ENCODE assay signal across 23 cellular contexts in genomic region chr14:100857923-100858837, GRCh38. TPM values are rescaled to one million over a fixed set of nuclear protein-coding genes. Genes with fewer than 3 reads are reported as not detected.
A peak's percentile ranks its signal among the peaks of the same experiment; 100 is the strongest.
DNase-seq lines count a peak whose midpoint lies in the region; ATAC-seq and TF ChIP-seq lines count a peak whose summit lies in the region.
"Had no signal": no experiment of that assay in that cellular context is flagged by ENCODE, and none has a peak within 500 bp of the region (broad histone marks: within the 10 kb centered on the region; RNA-seq: fewer than 3 reads in every experiment).

No MANE protein-coding gene starts in this region.

- H3K27me3 Mint-ChIP-seq in chondrocyte (ENCODE audit: low read depth) = peaks cover 16% of the 10 kb centered on the region
- H3K27me3 Mint-ChIP-seq in activated T-helper 1 cell treated with anti-CD3 and anti-CD28 coated beads, Interleukin-12 subunit alpha, Interleukin-12 subunit beta, Interleukin-2, Interleukin-4 antibody, amounts not matched to agents 30 ng/mL and 10 ng/mL and 1 ng/mL, durations not matched to agents 14 hours and 24 hours and 36 hours (ENCODE audit: insufficient read depth) = no peaks in the 10 kb centered on the region
- H3K27me3 Mint-ChIP-seq: B cell had no signal

- H3K27me3 ChIP-seq in A673 (replicated peaks; ENCODE audit: insufficient read depth, low read depth, low read length, poor library complexity) (no peaks in the 10 kb centered on the region), osteoblast (ENCODE audit: insufficient read depth, low read length) (no peaks in the 10 kb centered on the region)

- H3K4me1 ChIP-seq in A673 (ENCODE audit: insufficient read depth, low read length, poor library complexity, severe bottlenecking) = peaks cover 33% of the 10 kb centered on the region
- peaks cover 7% of the 10 kb centered on the region for H3K4me1 ChIP-seq in osteoblast (ENCODE audit: insufficient read depth, low read length)

- DNase-seq in SHP77 treated with DMSO at 0.1 percent for 48 hours (lab: John Stamatoyannopoulos, UW) (peak; percentile 31), SHP77 (lab: John Stamatoyannopoulos, UW) (no peak), A673 (ENCODE audit: low spot score) (no peak), chondrocyte (ENCODE audit: low spot score) (peak; percentile 63), osteoblast (ENCODE audit: insufficient read length, low spot score, missing footprints) (peak; percentile 68), DMS153 treated with DMSO at 0.1 percent for 48 hours (lab: John Stamatoyannopoulos, UW; ENCODE audit: unreplicated experiment) (no peak)
- no peak for DNase-seq in activated T-helper 1 cell treated with anti-CD3 and anti-CD28 coated beads, Interleukin-12 subunit alpha, Interleukin-12 subunit beta, Interleukin-2, Interleukin-4 antibody, amounts not matched to agents 30 ng/mL and 10 ng/mL and 1 ng/mL, durations not matched to agents 14 hours and 24 hours and 36 hours (ENCODE audit: low spot score)
- DNase-seq: CD4-positive, CD25-positive, alpha-beta regulatory T cell; DMS79 treated with DMSO at 0.1 percent for 48 hours; GM23248; HCEC 1CT; IMR-90; NCI-H1092 treated with DMSO at 0.1 percent for 48 hours; NCI-H2029 treated with DMSO at 0.1 percent for 48 hours; NCI-H2171 treated with DMSO at 0.1 percent for 48 hours; NCI-H524 treated with DMSO at 0.1 percent for 48 hours; OCI-M1 had no signal

- no peak for ATAC-seq in HG03108 (IDR thresholded peaks at IDR 0.05; ENCODE audit: unreplicated experiment)

- no peak overlapping the region for H3K4me2 ChIP-seq in osteoblast (ENCODE audit: insufficient read depth, low read length)
- H3K4me2 ChIP-seq: KMS-11 had no signal

- H3K27ac Mint-ChIP-seq in chondrocyte (ENCODE audit: unreplicated experiment) = no peak overlapping the region
- no peak overlapping the region for H3K27ac Mint-ChIP-seq in activated T-helper 1 cell treated with anti-CD3 and anti-CD28 coated beads, Interleukin-12 subunit alpha, Interleukin-12 subunit beta, Interleukin-2, Interleukin-4 antibody, amounts not matched to agents 30 ng/mL and 10 ng/mL and 1 ng/mL, durations not matched to agents 14 hours and 24 hours and 36 hours
- H3K27ac Mint-ChIP-seq: B cell; CD4-positive, CD25-positive, alpha-beta regulatory T cell had no signal

- no peaks in the 10 kb centered on the region for H3K4me1 Mint-ChIP-seq in chondrocyte (ENCODE audit: low read depth)
- H3K4me1 Mint-ChIP-seq in activated T-helper 1 cell treated with anti-CD3 and anti-CD28 coated beads, Interleukin-12 subunit alpha, Interleukin-12 subunit beta, Interleukin-2, Interleukin-4 antibody, amounts not matched to agents 30 ng/mL and 10 ng/mL and 1 ng/mL, durations not matched to agents 14 hours and 24 hours and 36 hours (ENCODE audit: low read depth) = no peaks in the 10 kb centered on the region
- H3K4me1 Mint-ChIP-seq: B cell; CD4-positive, CD25-positive, alpha-beta regulatory T cell had no signal

- H4K20me1 ChIP-seq in osteoblast (ENCODE audit: insufficient read depth, low read length) = peaks cover 72% of the 10 kb centered on the region

- no peak overlapping the region for H3K4me3 Mint-ChIP-seq in chondrocyte (ENCODE audit: unreplicated experiment)
- H3K4me3 Mint-ChIP-seq in activated T-helper 1 cell treated with anti-CD3 and anti-CD28 coated beads, Interleukin-12 subunit alpha, Interleukin-12 subunit beta, Interleukin-2, Interleukin-4 antibody, amounts not matched to agents 30 ng/mL and 10 ng/mL and 1 ng/mL, durations not matched to agents 14 hours and 24 hours and 36 hours = no peak overlapping the region
- H3K4me3 Mint-ChIP-seq: B cell; CD4-positive, CD25-positive, alpha-beta regulatory T cell had no signal

- no peaks in the 10 kb centered on the region for H3K36me3 Mint-ChIP-seq in chondrocyte (ENCODE audit: low read depth)
- H3K36me3 Mint-ChIP-seq in activated T-helper 1 cell treated with anti-CD3 and anti-CD28 coated beads, Interleukin-12 subunit alpha, Interleukin-12 subunit beta, Interleukin-2, Interleukin-4 antibody, amounts not matched to agents 30 ng/mL and 10 ng/mL and 1 ng/mL, durations not matched to agents 14 hours and 24 hours and 36 hours (ENCODE audit: low read depth) = no peaks in the 10 kb centered on the region
- H3K36me3 Mint-ChIP-seq: CD4-positive, CD25-positive, alpha-beta regulatory T cell had no signal

- H3K36me3 ChIP-seq in A673 (ENCODE audit: insufficient read depth, low read length, poor library complexity, severe bottlenecking) (no peaks in the 10 kb centered on the region), osteoblast (ENCODE audit: insufficient read depth, low read length) (peaks cover 35% of the 10 kb centered on the region)

- POLR2A ChIA-PET in A673 (lab: Charles Lee; ENCODE audit: low non-redundant PET) = no interaction called here

- no peak overlapping the region for H2AFZ ChIP-seq in osteoblast (ENCODE audit: low read length)
- H2AFZ ChIP-seq: GM23248 had no signal

- H3K27ac ChIP-seq in A673 (ENCODE audit: low read depth, low read length, poor library complexity, severe bottlenecking) (peak overlapping the region; percentile 19), osteoblast (ENCODE audit: low read depth, low read length) (no peak overlapping the region)
- H3K27ac ChIP-seq: GM23248, KMS-11, SK-N-MC had no signal

- BruUV-seq in A673 (replicated peaks; lab: Mats Ljungman, UMichigan) = no TSS peak

- H3K9me3 ChIP-seq in A673 (ENCODE audit: low read depth, low read length, poor library complexity, severe bottlenecking) = no peaks in the 10 kb centered on the region
- no peaks in the 10 kb centered on the region for H3K9me3 ChIP-seq in osteoblast (ENCODE audit: low read depth, low read length)

- peaks cover 98% of the 10 kb centered on the region for H3K79me2 ChIP-seq in osteoblast (ENCODE audit: insufficient read depth, low read length)

- intact Hi-C loops in A673 (cut with micrococcal nuclease; ENCODE audit: unreplicated experiment) = no loop called here
- intact Hi-C loops in activated T-helper 1 cell treated with anti-CD3 and anti-CD28 coated beads, Interleukin-12 subunit alpha, Interleukin-12 subunit beta, Interleukin-2, Interleukin-4 antibody, amounts not matched to agents 30 ng/mL and 10 ng/mL and 1 ng/mL, durations not matched to agents 14 hours and 24 hours and 36 hours (cut with micrococcal nuclease) = loop anchor here (10.0 kb wide), 1 partner anchor 377 kb away; no protein-coding TSS in a partner anchor

- H3K4me3 ChIP-seq in A673 (ENCODE audit: low read depth, low read length, poor library complexity, severe bottlenecking) (no peak overlapping the region), osteoblast (ENCODE audit: insufficient read depth, low read length) (no peak overlapping the region)
- H3K4me3 ChIP-seq: GM23248, SK-N-MC had no signal

- no peaks in the 10 kb centered on the region for H3K9me3 Mint-ChIP-seq in chondrocyte (ENCODE audit: low read depth)
- H3K9me3 Mint-ChIP-seq in activated T-helper 1 cell treated with anti-CD3 and anti-CD28 coated beads, Interleukin-12 subunit alpha, Interleukin-12 subunit beta, Interleukin-2, Interleukin-4 antibody, amounts not matched to agents 30 ng/mL and 10 ng/mL and 1 ng/mL, durations not matched to agents 14 hours and 24 hours and 36 hours = no peaks in the 10 kb centered on the region

- TF ChIP-seq CTCF in A673 (conservative IDR thresholded peaks at IDR 0.05; ENCODE audit: low read depth, low read length) (no peak), chondrocyte (IDR thresholded peaks at IDR 0.05) (no peak), osteoblast (IDR thresholded peaks at IDR 0.05; ENCODE audit: extremely low read depth, low read depth, low read length) (no peak)

- CTCF ChIA-PET in A673 (lab: Charles Lee) = no interaction called here

RNA-seq across cellular contexts. Expression of gene MEG3, which starts 32.3 kb away (rescaled TPM):
- total RNA-seq in A673 (2021) = 51.0 and 58.7 TPM in 2 replicates
- not detected in 3 replicates for total RNA-seq in chondrocyte
- total RNA-seq in osteoblast = 200 and 269 TPM in 2 replicates
- total RNA-seq in activated T-helper 1 cell treated with anti-CD3 and anti-CD28 coated beads, Interleukin-12 subunit alpha, Interleukin-12 subunit beta, Interleukin-2, Interleukin-4 antibody, amounts not matched to agents 30 ng/mL and 10 ng/mL and 1 ng/mL, durations not matched to agents 14 hours and 24 hours and 36 hours = not detected in 2 replicates
- total RNA-seq: A172, B cell, HT1080 had no signal

RNA-seq across cellular contexts. Expression of gene RTL1, which starts 45.3 kb away (rescaled TPM):
- 0.09 and 0.15 TPM in 2 replicates for total RNA-seq in A673 (2021)
- total RNA-seq in chondrocyte = 0.02 TPM in 1 of 3 replicates, not detected in the others
- not detected in 2 replicates for total RNA-seq in osteoblast
- total RNA-seq in activated T-helper 1 cell treated with anti-CD3 and anti-CD28 coated beads, Interleukin-12 subunit alpha, Interleukin-12 subunit beta, Interleukin-2, Interleukin-4 antibody, amounts not matched to agents 30 ng/mL and 10 ng/mL and 1 ng/mL, durations not matched to agents 14 hours and 24 hours and 36 hours = not detected in 2 replicates
- total RNA-seq: B cell; CD4-positive, CD25-positive, alpha-beta regulatory T cell; GM23248; IMR-90 had no signal

Comparison
In these comparisons a context has a peak if more than half of its experiments do, and no peak if none do; other contexts are left out.
1. DNase-seq: peak in SHP77 treated with DMSO at 0.1 percent for 48 hours (single experiment), chondrocyte (single experiment) and osteoblast (single experiment); none in SHP77 (0 of 2), A673 (single experiment), DMS153 treated with DMSO at 0.1 percent for 48 hours (single experiment) and activated T-helper 1 cell treated with anti-CD3 and anti-CD28 coated beads, Interleukin-12 subunit alpha, Interleukin-12 subunit beta, Interleukin-2, Interleukin-4 antibody, amounts not matched to agents 30 ng/mL and 10 ng/mL and 1 ng/mL, durations not matched to agents 14 hours and 24 hours and 36 hours (single experiment).
2. RNA of gene MEG3, which starts 32.3 kb away (total RNA-seq): 200 to 269 TPM in osteoblast and 51.0 to 58.7 TPM in A673; not detected in chondrocyte and not detected in activated T-helper 1 cell treated with anti-CD3 and anti-CD28 coated beads, Interleukin-12 subunit alpha, Interleukin-12 subunit beta, Interleukin-2, Interleukin-4 antibody, amounts not matched to agents 30 ng/mL and 10 ng/mL and 1 ng/mL, durations not matched to agents 14 hours and 24 hours and 36 hours; every median in the first group is over 10 times any median in the second.